31 cellular contexts compared by ENCODE assay signal in the genomic region with DNA sequence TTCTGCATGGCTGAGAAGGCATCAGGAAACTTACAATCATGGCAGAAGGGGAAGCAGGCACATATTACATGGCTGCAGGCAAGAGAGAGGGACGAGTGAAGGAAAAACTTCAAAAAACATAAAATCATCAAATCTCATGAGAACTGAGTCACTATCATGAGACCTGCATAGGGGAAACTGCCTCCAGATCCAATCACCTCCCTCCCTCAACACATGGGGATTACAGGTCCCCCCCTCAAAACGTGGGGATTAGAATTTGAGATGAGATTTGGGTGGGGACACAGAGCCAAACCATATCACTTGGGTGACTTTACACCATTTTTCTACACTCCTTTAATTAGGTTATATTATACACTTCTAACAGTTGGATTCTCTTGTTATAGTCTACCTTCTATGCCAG.
DNase-seq lines count a peak whose midpoint lies in the region; ATAC-seq, FAIRE-seq and TF ChIP-seq lines count a peak whose summit lies in the region.
"Had no signal": no experiment of that assay in that cellular context is flagged by ENCODE, and none has a peak within 500 bp of the region (broad histone marks: within the 10 kb centered on the region; RNA-seq: fewer than 3 reads in every experiment).

No MANE protein-coding gene starts in this region.

- no peaks in the 10 kb centered on the region for H3K27me3 Mint-ChIP-seq in H9 (ENCODE audit: low read depth)
- H3K27me3 Mint-ChIP-seq: B cell; CD4-positive, alpha-beta memory T cell; CD4-positive, alpha-beta T cell; CD4-positive, CD25-positive, alpha-beta regulatory T cell; CD8-positive, alpha-beta memory T cell had no signal

- no peak for TF ChIP-seq EP300 in K562 (IDR thresholded peaks at IDR 0.05; ENCODE audit: low read length)

- no peak overlapping the region for H2AFZ ChIP-seq in K562 (ENCODE audit: low read depth, low read length)
- H2AFZ ChIP-seq in H9 (ENCODE audit: low read length): no peak overlapping the region

- no peak overlapping the region for H2BK5ac ChIP-seq in H9 (ENCODE audit: insufficient read length, low read length)

- no peak overlapping the region for H2BK20ac ChIP-seq in H9 (ENCODE audit: low read depth, low read length, poor library complexity, severe bottlenecking)

- BruUV-seq in K562 (replicated peaks; lab: Mats Ljungman, UMichigan): no TSS peak

- H3K9me3 ChIP-seq in K562 (replicated peaks; ENCODE audit: control insufficient read depth, insufficient read depth, low read depth, low read length) (no peaks in the 10 kb centered on the region), H9 (ENCODE audit: control insufficient read depth, low read depth, low read length) (no peaks in the 10 kb centered on the region)
- H3K9me3 ChIP-seq: A549; BE2C; BLaER1; BLaER1 treated with 17β-estradiol and CSF1 and Interleukin-3, amounts not matched to agents 10 nM and 100 nM; Caco-2 had no signal

- H3K4me1 ChIP-seq in K562 (replicated peaks in 1 of 2; ENCODE audit: control insufficient read depth in 2 of 2, insufficient read depth in 2 of 2, low read length in 2 of 2) (no peaks in the 10 kb centered on the region), H9 (ENCODE audit: insufficient read depth, low read length) (no peaks in the 10 kb centered on the region)
- H3K4me1 ChIP-seq: A549; BE2C; BLaER1; BLaER1 treated with 17β-estradiol and CSF1 and Interleukin-3, amounts not matched to agents 10 nM and 100 nM; Caco-2 had no signal

- H3K9ac ChIP-seq in K562 (ENCODE audit: insufficient read depth in 1 of 2, low read depth in 2 of 2, low read length in 2 of 2) (no peak overlapping the region), H9 (ENCODE audit: extremely low read depth, insufficient read length, low read length) (no peak overlapping the region)
- H3K9ac ChIP-seq: BLaER1; BLaER1 treated with 17β-estradiol and CSF1 and Interleukin-3, amounts not matched to agents 10 nM and 100 nM had no signal

- H3K4me1 Mint-ChIP-seq in H9: no peaks in the 10 kb centered on the region
- H3K4me1 Mint-ChIP-seq: B cell; CD14-positive monocyte; CD4-positive, alpha-beta memory T cell; CD4-positive, CD25-positive, alpha-beta regulatory T cell; CD8-positive, alpha-beta memory T cell had no signal

- H3K9me1 ChIP-seq in K562 (ENCODE audit: control insufficient read depth, insufficient read depth, low read length): no peaks in the 10 kb centered on the region

- H3K23me2 ChIP-seq in H9 (ENCODE audit: insufficient read length, low read depth, low read length, poor library complexity, severe bottlenecking): no peaks in the 10 kb centered on the region

- TF ChIP-seq POLR2A in K562 (conservative IDR thresholded peaks at IDR 0.05): no peak

- FAIRE-seq in K562 (lab: Jason Lieb, UNC): no peak
- FAIRE-seq: A204.1, A549, D721Med had no signal

- H2BK15ac ChIP-seq in H9 (ENCODE audit: low read depth, low read length): no peak overlapping the region

- no peaks in the 10 kb centered on the region for H3K79me1 ChIP-seq in H9 (ENCODE audit: insufficient read depth, low read depth, low read length, poor library complexity, severe bottlenecking)

- no peak for TF ChIP-seq RAD21 in K562 (CRISPR knock-in tag; conservative IDR thresholded peaks at IDR 0.05 in 1 of 2, IDR thresholded peaks at IDR 0.05 in 1 of 2)

- POLR2A ChIA-PET in K562 (lab: Yijun Ruan, JAX): no interaction called here

- CTCF ChIA-PET in K562 (lab: Yijun Ruan, JAX; ENCODE audit: low intra/inter-chr PET ratio): no interaction called here

- no peak overlapping the region for H2BK12ac ChIP-seq in H9 (ENCODE audit: insufficient read length, low read depth, low read length)

- H3K4me3 ChIP-seq in K562: no peak overlapping the region
- H3K4me3 ChIP-seq: A549; BLaER1; BLaER1 treated with 17β-estradiol and CSF1 and Interleukin-3, amounts not matched to agents 10 nM and 100 nM had no signal

- H3K27ac Mint-ChIP-seq in H9: no peak overlapping the region
- H3K27ac Mint-ChIP-seq: B cell; CD14-positive monocyte; CD4-positive, alpha-beta memory T cell; CD4-positive, alpha-beta T cell; CD4-positive, CD25-positive, alpha-beta regulatory T cell; CD8-positive, alpha-beta memory T cell; CD8-positive, alpha-beta T cell had no signal

- no peak overlapping the region for H3K23ac ChIP-seq in H9 (ENCODE audit: insufficient read length, low read depth, low read length)

- no peak overlapping the region for H3K56ac ChIP-seq in H9 (ENCODE audit: insufficient read length, low read depth, low read length)

- H3K27ac ChIP-seq in K562 (ENCODE audit: extremely low read depth, low read depth, low read length) (no peak overlapping the region), H9 (ENCODE audit: insufficient read length, low read depth, low read length) (no peak overlapping the region)
- H3K27ac ChIP-seq: 22Rv1; A549; BLaER1; BLaER1 treated with 17β-estradiol and CSF1 and Interleukin-3, amounts not matched to agents 10 nM and 100 nM; C4-2B had no signal

- H3K36me3 Mint-ChIP-seq in H9 (ENCODE audit: insufficient read depth in 1 of 3, low read depth in 3 of 3): no peaks in the 10 kb centered on the region
- H3K36me3 Mint-ChIP-seq: CD14-positive monocyte; CD4-positive, alpha-beta memory T cell; CD4-positive, CD25-positive, alpha-beta regulatory T cell; CD8-positive, alpha-beta memory T cell; CD8-positive, alpha-beta T cell had no signal

- H3K27me3 ChIP-seq in K562 (ENCODE audit: control insufficient read depth in 2 of 2, insufficient read depth in 2 of 2, low read length in 2 of 2) (no peaks in the 10 kb centered on the region), H9 (ENCODE audit: insufficient read depth, low read length) (no peaks in the 10 kb centered on the region)
- H3K27me3 ChIP-seq: BE2C; BLaER1; BLaER1 treated with 17β-estradiol and CSF1 and Interleukin-3, amounts not matched to agents 10 nM and 100 nM had no signal

- H3K14ac ChIP-seq in H9 (ENCODE audit: insufficient read depth, low read length): no peak overlapping the region

- DNase-seq in K562 (ENCODE audit: extremely low read depth in 1 of 4, low spot score in 3 of 4): no peak
- no peak for DNase-seq in H9
- DNase-seq: 8988T; ACHN; AML-193; BE2C; C1 segment of cervical spinal cord; Caco-2; Calu3; CD4-positive, alpha-beta memory T cell; CD4-positive, alpha-beta T cell; CD4-positive, CD25-positive, alpha-beta regulatory T cell; CD8-positive, alpha-beta memory T cell; CD8-positive, alpha-beta T cell; COR-L47; DMS 273 treated with DMSO at 0.1 percent for 48 hours; DMS153; DMS53; DMS79; DMS79 treated with DMSO at 0.1 percent for 48 hours; DND-41; EL had no signal

- no peak overlapping the region for H3T11ph ChIP-seq in H9 (ENCODE audit: low read length)

- H3K79me2 ChIP-seq in K562 (ENCODE audit: control insufficient read depth, insufficient read depth, low read length): no peaks in the 10 kb centered on the region; the same call in 2 of the 3 replicates
- no peaks in the 10 kb centered on the region for H3K79me2 ChIP-seq in H9 (ENCODE audit: insufficient read depth, low read length)

- H3K4me2 ChIP-seq in K562 (ENCODE audit: insufficient read depth, low read length): no peak overlapping the region
- H3K4me2 ChIP-seq in H9 (ENCODE audit: insufficient read depth, insufficient read length, low read length): no peak overlapping the region
- H3K4me2 ChIP-seq: A549; BLaER1; BLaER1 treated with 17β-estradiol and CSF1 and Interleukin-3, amounts not matched to agents 10 nM and 100 nM had no signal

- H3K4ac ChIP-seq in H9 (ENCODE audit: low read depth, low read length): no peak overlapping the region

- H4K20me1 ChIP-seq in K562 (replicated peaks; ENCODE audit: control insufficient read depth, insufficient read depth, low read length): no peaks in the 10 kb centered on the region
- no peaks in the 10 kb centered on the region for H4K20me1 ChIP-seq in H9 (ENCODE audit: control insufficient read depth, insufficient read depth, insufficient read length)
- H4K20me1 ChIP-seq: BLaER1; BLaER1 treated with 17β-estradiol and CSF1 and Interleukin-3, amounts not matched to agents 10 nM and 100 nM had no signal

- H4K8ac ChIP-seq in H9 (replicated peaks; ENCODE audit: insufficient read length, low read depth, low read length): no peak overlapping the region

- no peak overlapping the region for H2AK5ac ChIP-seq in H9 (ENCODE audit: insufficient read length, low read length)

- 22% methylated on average over 2 of the region's 2 CpGs for WGBS in K562 (ENCODE audit: insufficient coverage, low coverage, missing lambda C conversion rate)
- WGBS in H9 (ENCODE audit: extremely low coverage, insufficient read length, low lambda C conversion rate): no CpG with 5 or more reads among the region's 2 CpGs

- H2BK120ac ChIP-seq in H9 (ENCODE audit: low read depth, low read length, poor library complexity, severe bottlenecking): no peak overlapping the region

- in situ Hi-C loops in K562 (cut with MboI): no loop called here

- intact Hi-C loops in K562 (cut with micrococcal nuclease): loop anchor here (5.0 kb wide), 1 partner anchor 145 kb away; no protein-coding TSS in a partner anchor

- H3K9me3 Mint-ChIP-seq in H9: no peaks in the 10 kb centered on the region
- H3K9me3 Mint-ChIP-seq: CD8-positive, alpha-beta T cell had no signal

- no peak for TF ChIP-seq CTCF in K562 (IDR thresholded peaks at IDR 0.05 in 2 of 3, conservative IDR thresholded peaks at IDR 0.05 in 1 of 3; ENCODE audit: insufficient read depth in 2 of 3, low read depth in 1 of 3, low read length in 3 of 3)
- TF ChIP-seq CTCF in H9 (conservative IDR thresholded peaks at IDR 0.05): no peak

- no peak overlapping the region for H3K4me3 Mint-ChIP-seq in H9
- H3K4me3 Mint-ChIP-seq: B cell; CD14-positive monocyte; CD4-positive, alpha-beta memory T cell; CD4-positive, alpha-beta T cell; CD4-positive, CD25-positive, alpha-beta regulatory T cell; CD8-positive, alpha-beta memory T cell; CD8-positive, alpha-beta T cell had no signal

- no peak overlapping the region for H4K91ac ChIP-seq in H9 (ENCODE audit: insufficient read length, low read depth, low read length)

- no peak overlapping the region for H4K5ac ChIP-seq in H9 (ENCODE audit: insufficient read length, low read depth, low read length)

- no peak overlapping the region for H3K18ac ChIP-seq in H9 (ENCODE audit: insufficient read length, low read depth, low read length)

- H3K36me3 ChIP-seq in K562 (ENCODE audit: control insufficient read depth, insufficient read depth, low read length): peaks cover 14% of the 10 kb centered on the region; the same call in 2 of the 3 replicates
- H3K36me3 ChIP-seq: BE2C; BLaER1; BLaER1 treated with 17β-estradiol and CSF1 and Interleukin-3, amounts not matched to agents 10 nM and 100 nM had no signal

- ATAC-seq in K562: no peak; the same call in 2 of the 3 replicates
- ATAC-seq: A549; CD8-positive, alpha-beta T cell had no signal
